ENCODE assay signal across 8 cellular contexts in the genomic region with DNA sequence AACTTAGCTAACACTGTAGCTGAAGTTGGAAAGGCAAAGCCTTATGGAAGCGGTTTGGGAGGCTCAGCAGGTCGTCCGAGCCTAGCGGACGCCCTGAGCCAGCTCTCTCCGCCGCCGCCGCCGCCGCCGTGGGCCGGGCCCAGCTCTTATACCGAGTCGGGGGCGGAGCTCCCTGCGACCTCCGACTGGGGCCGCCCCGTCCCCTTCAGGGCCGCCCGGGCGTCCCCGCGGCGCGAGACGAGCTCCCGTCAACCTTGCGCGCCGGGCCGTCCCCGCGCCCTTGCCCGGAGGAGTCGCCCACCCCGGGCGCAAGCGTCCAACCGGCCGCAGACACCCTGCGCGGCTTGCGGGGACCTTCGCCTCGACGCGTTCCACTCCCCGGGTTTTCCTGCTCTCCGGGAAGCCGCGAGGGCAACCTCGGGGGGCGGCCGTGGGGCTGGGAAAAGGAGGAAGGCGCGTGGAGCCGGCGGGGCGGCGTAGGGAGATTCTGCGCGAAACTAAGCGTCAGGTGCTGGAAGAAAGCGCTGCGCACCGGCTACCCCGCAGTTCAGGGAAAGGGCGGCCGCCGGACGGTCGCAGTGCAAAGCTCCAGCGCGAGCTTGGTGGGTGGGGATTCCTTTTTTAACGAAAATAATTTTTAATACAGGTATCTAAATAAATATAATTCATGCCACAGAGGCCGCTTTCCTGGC. TPM values are rescaled to one million over a fixed set of nuclear protein-coding genes. Genes with fewer than 3 reads are reported as not detected.
DNase-seq lines count a peak whose midpoint lies in the region; ATAC-seq and TF ChIP-seq lines count a peak whose summit lies in the region.

SLC40A1 (minus strand) TSS at position 125 of the 692 bp plus-strand sequence. CDS start 326 bp downstream, outside the sequence.

- in situ Hi-C loops in astrocyte of the spinal cord (cut with HindIII; ENCODE audit: low sequenced_read_pairs), result no loop called here

- peak within 1 kb of the TSS; percentile 49 for H3K4me3 ChIP-seq in astrocyte of the spinal cord (ENCODE audit: low read depth, low read length)
- peak within 1 kb of the TSS; percentile 47; the same call in 1 of the 2 replicates for H3K4me3 ChIP-seq in iPS DF 6.9 (ENCODE audit: low read length)
- H3K4me3 ChIP-seq in retinal pigment epithelial cell (ENCODE audit: low read length), result peak within 1 kb of the TSS; percentile 66

- DNase-seq in CD1c-positive myeloid dendritic cell (ENCODE audit: extremely low spot score) (peak; percentile 64), LHCN-M2 (ENCODE audit: low read depth) (peak; percentile 71), T-helper 9 cell (peak; percentile 64), astrocyte of the spinal cord (ENCODE audit: low read depth, low spot score) (peak; percentile 52), iPS DF 6.9 (ENCODE audit: low read depth, low spot score) (no peak), retinal pigment epithelial cell (ENCODE audit: low read depth) (no peak), GF-D8 (lab: John Stamatoyannopoulos, UW) (no peak)

- WGBS in iPS DF 6.9 (ENCODE audit: insufficient coverage, insufficient read length), result no CpG with 5 or more reads among the region's 78 CpGs

- H3K9me3 ChIP-seq in iPS DF 6.9 (ENCODE audit: control insufficient read depth, insufficient read depth, low read length), result no peaks in the 10 kb centered on the region

- H3K27ac ChIP-seq in iPS DF 6.9 (ENCODE audit: low read length), result no peak within 1 kb of the TSS

- ATAC-seq in GM21526 (IDR thresholded peaks at IDR 0.05; ENCODE audit: low FRiP score, unreplicated experiment), result peak; percentile 62

- TF ChIP-seq CTCF in astrocyte of the spinal cord (IDR thresholded peaks at IDR 0.05; ENCODE audit: low read depth, low read length) (no peak), retinal pigment epithelial cell (conservative IDR thresholded peaks at IDR 0.05; ENCODE audit: low read depth, low read length) (no peak)

- H3K36me3 ChIP-seq in iPS DF 6.9 (ENCODE audit: control insufficient read depth, insufficient read depth, low read length), result no peaks in the 10 kb centered on the region

- peaks cover 49% of the 10 kb centered on the region for H3K27me3 ChIP-seq in iPS DF 6.9 (ENCODE audit: control insufficient read depth, insufficient read depth, low read length)

- H3K4me1 ChIP-seq in iPS DF 6.9 (ENCODE audit: control insufficient read depth, insufficient read depth, low read length), result peaks cover 4% of the 10 kb centered on the region; the same call in 1 of the 2 replicates

RNA-seq across cellular contexts. Expression of gene SLC40A1, which starts in this region (rescaled TPM):
- 7.1 and 7.6 TPM in 2 replicates for total RNA-seq in LHCN-M2 (2014; rRNA removed)
- 3.4 TPM for polyA plus RNA-seq in LHCN-M2 (2012)

Comparison
In these comparisons a context has a peak if more than half of its experiments do, and no peak if none do; other contexts are left out.
1. DNase-seq: peak in CD1c-positive myeloid dendritic cell (single experiment), LHCN-M2 (single experiment), T-helper 9 cell (single experiment) and astrocyte of the spinal cord (single experiment); none in iPS DF 6.9 (single experiment), retinal pigment epithelial cell (single experiment) and GF-D8 (single experiment).
2. Peak in every context shown above with its lines, with median percentiles within 50 percentile points of each other: H3K4me3 ChIP-seq.